Comparison of ENCODE assay signal across 23 cellular contexts in genomic region chr10:12735843-12736462, GRCh38.
DNase-seq lines count a peak whose midpoint lies in the region; ATAC-seq and TF ChIP-seq lines count a peak whose summit lies in the region.
"Had no signal": no experiment of that assay in that cellular context is flagged by ENCODE, and none has a peak within 500 bp of the region (broad histone marks: within the 10 kb centered on the region; RNA-seq: fewer than 3 reads in every experiment).

No MANE protein-coding gene starts in this region.

- H3K4me3 ChIP-seq in right atrium auricular region: no peak overlapping the region
- H3K4me3 ChIP-seq: HAP-1, MG63, PC-9 had no signal

- no peaks in the 10 kb centered on the region for H3K4me1 Mint-ChIP-seq in chondrocyte (ENCODE audit: low read depth)

- no peaks in the 10 kb centered on the region for H3K27me3 ChIP-seq in right atrium auricular region
- H3K27me3 ChIP-seq: MG63 had no signal

- H3K27ac ChIP-seq in right atrium auricular region: no peak overlapping the region
- H3K27ac ChIP-seq in RWPE1: no peak overlapping the region
- H3K27ac ChIP-seq: PC-9 had no signal

- peak; percentile 71 for ATAC-seq in Right ventricle myocardium superior (ENCODE audit: poor library complexity)

- POLR2A ChIA-PET in RWPE1 (lab: Yijun Ruan, JAX; ENCODE audit: low non-redundant PET): no interaction called here

- no peak for TF ChIP-seq CTCF in right atrium auricular region (IDR thresholded peaks at IDR 0.05)
- TF ChIP-seq CTCF in chondrocyte (IDR thresholded peaks at IDR 0.05): no peak
- TF ChIP-seq CTCF in RWPE1 (conservative IDR thresholded peaks at IDR 0.05; ENCODE audit: low read depth): no peak

- CTCF ChIA-PET in RWPE1 (lab: Yijun Ruan, JAX): interaction anchor here (0.6 kb wide), 1 partner anchor 8 kb away, joined by 5 read pairs; no protein-coding TSS in a partner anchor

- intact Hi-C loops in Right ventricle myocardium superior (cut with DNase I) (no loop called here), posterior vena cava (cut with DNase I) (no loop called here)

- H3K36me3 Mint-ChIP-seq in chondrocyte (ENCODE audit: low read depth): peaks cover 4% of the 10 kb centered on the region

- DNase-seq in Right ventricle myocardium superior: peak; percentile 55
- DNase-seq in right atrium auricular region (ENCODE audit: low spot score): no peak
- peak; percentile 56 for DNase-seq in chondrocyte (ENCODE audit: low spot score)
- DNase-seq in posterior vena cava (ENCODE audit: low spot score): peak; percentile 84
- no peak for DNase-seq in iPS-NIHi7 (ENCODE audit: extremely low spot score)
- no peak for DNase-seq in RWPE1 (ENCODE audit: low spot score)
- no peak for DNase-seq in NCI-H2081 treated with DMSO at 0.1 percent for 48 hours (lab: John Stamatoyannopoulos, UW)
- no peak for DNase-seq in SIG-M5 (lab: John Stamatoyannopoulos, UW)
- DNase-seq: 8988T, ACHN, Calu3, DMS79 treated with DMSO at 0.1 percent for 48 hours, GOT3, HFFc6, IMR-90, KG1, MG63, NCI-H2029 treated with DMSO at 0.1 percent for 48 hours, NCI-H2227 treated with DMSO at 0.1 percent for 48 hours, NCI-H526 treated with DMSO at 0.1 percent for 48 hours, PC-9, SHP77 treated with DMSO at 0.1 percent for 48 hours had no signal

- H3K4me1 ChIP-seq in right atrium auricular region: peaks cover 0 to 8% of the 10 kb centered on the region in 2 donors

- no peaks in the 10 kb centered on the region for H3K36me3 ChIP-seq in right atrium auricular region
- H3K36me3 ChIP-seq: HAP-1, MG63 had no signal

- no peaks in the 10 kb centered on the region for H3K9me3 Mint-ChIP-seq in chondrocyte (ENCODE audit: low read depth)
- H3K9me3 Mint-ChIP-seq: HFFc6 had no signal

- H3K27ac Mint-ChIP-seq in chondrocyte (ENCODE audit: unreplicated experiment): no peak overlapping the region
- H3K27ac Mint-ChIP-seq: HFFc6 had no signal

- H3K4me3 Mint-ChIP-seq in chondrocyte (ENCODE audit: unreplicated experiment): no peak overlapping the region
- H3K4me3 Mint-ChIP-seq: HFFc6 had no signal

- H3K27me3 Mint-ChIP-seq in chondrocyte (ENCODE audit: low read depth): no peaks in the 10 kb centered on the region

- H3K9me3 ChIP-seq in right atrium auricular region: no peaks in the 10 kb centered on the region
- H3K9me3 ChIP-seq: HAP-1, MG63 had no signal

Comparison
In these comparisons a context has a peak if more than half of its experiments do, and no peak if none do; other contexts are left out.
1. DNase-seq: peak in Right ventricle myocardium superior (single experiment), chondrocyte (single experiment) and posterior vena cava (single experiment); none in right atrium auricular region (single experiment), iPS-NIHi7 (single experiment), RWPE1 (single experiment), NCI-H2081 treated with DMSO at 0.1 percent for 48 hours (single experiment) and SIG-M5 (single experiment).